2 cellular contexts compared by ENCODE assay signal in genomic region chr6:70714716-70715257, GRCh38.
TF ChIP-seq lines count a peak whose summit lies in the region.

No MANE protein-coding gene starts in this region.

TF ChIP-seq in HepG2, 621 proteins besides CTCF, POLR2A, EP300 and RAD21:
- TF ChIP-seq ZNF136 (CRISPR knock-in tag; IDR thresholded peaks at IDR 0.05; ENCODE audit: low read depth) (peak; percentile 89; the same call in 1 of the 2 replicates), ZNF224 (CRISPR knock-in tag; IDR thresholded peaks at IDR 0.05) (no peak)

TF ChIP-seq in K562, 482 proteins besides CTCF, POLR2A, EP300 and RAD21:
- TF ChIP-seq MIER1 (IDR thresholded peaks at IDR 0.05; ENCODE audit: low read depth) (no peak), ZFP1 (CRISPR knock-in tag; IDR thresholded peaks at IDR 0.05) (peak; percentile 42; the same call in 1 of the 2 replicates), ZNF75A (CRISPR knock-in tag; IDR thresholded peaks at IDR 0.05) (no peak), SRSF3 (IDR thresholded peaks at IDR 0.05; ENCODE audit: insufficient read depth, low read length) (no peak), KDM4B (IDR thresholded peaks at IDR 0.05; ENCODE audit: borderline replicate concordance in 2 of 2, low read depth in 1 of 2) (no peak)
TF ChIP-seq in K562: peak in this region for 1.
